1 cellular context compared by ENCODE assay signal in genomic region chr3:156838035-156838434, GRCh38.
TF ChIP-seq lines count a peak whose summit lies in the region.

No MANE protein-coding gene starts in this region.

TF ChIP-seq in HEK293, 187 proteins besides CTCF, POLR2A, EP300 and RAD21 (continued from another document):
- TF ChIP-seq, protein P1, sequence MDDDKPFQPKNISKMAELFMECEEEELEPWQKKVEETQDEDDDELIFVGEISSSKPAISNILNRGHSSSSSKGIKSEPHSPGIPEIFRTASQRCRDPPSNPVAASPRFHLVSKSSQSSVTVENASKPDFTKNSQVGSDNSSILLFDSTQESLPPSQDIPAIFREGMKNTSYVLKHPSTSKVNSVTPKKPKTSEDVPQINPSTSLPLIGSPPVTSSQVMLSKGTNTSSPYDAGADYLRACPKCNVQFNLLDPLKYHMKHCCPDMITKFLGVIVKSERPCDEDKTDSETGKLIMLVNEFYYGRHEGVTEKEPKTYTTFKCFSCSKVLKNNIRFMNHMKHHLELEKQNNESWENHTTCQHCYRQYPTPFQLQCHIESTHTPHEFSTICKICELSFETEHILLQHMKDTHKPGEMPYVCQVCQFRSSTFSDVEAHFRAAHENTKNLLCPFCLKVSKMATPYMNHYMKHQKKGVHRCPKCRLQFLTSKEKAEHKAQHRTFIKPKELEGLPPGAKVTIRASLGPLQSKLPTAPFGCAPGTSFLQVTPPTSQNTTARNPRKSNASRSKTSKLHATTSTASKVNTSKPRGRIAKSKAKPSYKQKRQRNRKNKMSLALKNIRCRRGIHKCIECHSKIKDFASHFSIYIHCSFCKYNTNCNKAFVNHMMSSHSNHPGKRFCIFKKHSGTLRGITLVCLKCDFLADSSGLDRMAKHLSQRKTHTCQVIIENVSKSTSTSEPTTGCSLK (tag by site-specific recombination; IDR thresholded peaks at IDR 0.05), result no peak
- TF ChIP-seq, protein P2, sequence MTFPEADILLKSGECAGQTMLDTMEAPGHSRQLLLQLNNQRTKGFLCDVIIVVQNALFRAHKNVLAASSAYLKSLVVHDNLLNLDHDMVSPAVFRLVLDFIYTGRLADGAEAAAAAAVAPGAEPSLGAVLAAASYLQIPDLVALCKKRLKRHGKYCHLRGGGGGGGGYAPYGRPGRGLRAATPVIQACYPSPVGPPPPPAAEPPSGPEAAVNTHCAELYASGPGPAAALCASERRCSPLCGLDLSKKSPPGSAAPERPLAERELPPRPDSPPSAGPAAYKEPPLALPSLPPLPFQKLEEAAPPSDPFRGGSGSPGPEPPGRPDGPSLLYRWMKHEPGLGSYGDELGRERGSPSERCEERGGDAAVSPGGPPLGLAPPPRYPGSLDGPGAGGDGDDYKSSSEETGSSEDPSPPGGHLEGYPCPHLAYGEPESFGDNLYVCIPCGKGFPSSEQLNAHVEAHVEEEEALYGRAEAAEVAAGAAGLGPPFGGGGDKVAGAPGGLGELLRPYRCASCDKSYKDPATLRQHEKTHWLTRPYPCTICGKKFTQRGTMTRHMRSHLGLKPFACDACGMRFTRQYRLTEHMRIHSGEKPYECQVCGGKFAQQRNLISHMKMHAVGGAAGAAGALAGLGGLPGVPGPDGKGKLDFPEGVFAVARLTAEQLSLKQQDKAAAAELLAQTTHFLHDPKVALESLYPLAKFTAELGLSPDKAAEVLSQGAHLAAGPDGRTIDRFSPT (tag by site-specific recombination; IDR thresholded peaks at IDR 0.05), result no peak
- TF ChIP-seq ZSCAN18 (tag by site-specific recombination; IDR thresholded peaks at IDR 0.05) (no peak), ZBTB6 (tag by site-specific recombination; IDR thresholded peaks at IDR 0.05) (no peak), ZNF501 (tag by site-specific recombination; IDR thresholded peaks at IDR 0.05) (no peak), ZSCAN23 (tag by site-specific recombination; IDR thresholded peaks at IDR 0.05) (no peak), ZBTB49 (tag by site-specific recombination; IDR thresholded peaks at IDR 0.05; ENCODE audit: low read depth) (no peak), ZNF621 (tag by site-specific recombination; IDR thresholded peaks at IDR 0.05) (no peak), SCRT2 (tag by site-specific recombination; IDR thresholded peaks at IDR 0.05) (peak; percentile 65; the same call in 1 of the 2 replicates), SCRT1 (tag by site-specific recombination; IDR thresholded peaks at IDR 0.05; ENCODE audit: borderline replicate concordance) (peak; percentile 11; the same call in 1 of the 2 replicates), KLF16 (tag by site-specific recombination; IDR thresholded peaks at IDR 0.05) (no peak), ZNF24 (tag by site-specific recombination; IDR thresholded peaks at IDR 0.05) (no peak)
- TF ChIP-seq, protein P3, sequence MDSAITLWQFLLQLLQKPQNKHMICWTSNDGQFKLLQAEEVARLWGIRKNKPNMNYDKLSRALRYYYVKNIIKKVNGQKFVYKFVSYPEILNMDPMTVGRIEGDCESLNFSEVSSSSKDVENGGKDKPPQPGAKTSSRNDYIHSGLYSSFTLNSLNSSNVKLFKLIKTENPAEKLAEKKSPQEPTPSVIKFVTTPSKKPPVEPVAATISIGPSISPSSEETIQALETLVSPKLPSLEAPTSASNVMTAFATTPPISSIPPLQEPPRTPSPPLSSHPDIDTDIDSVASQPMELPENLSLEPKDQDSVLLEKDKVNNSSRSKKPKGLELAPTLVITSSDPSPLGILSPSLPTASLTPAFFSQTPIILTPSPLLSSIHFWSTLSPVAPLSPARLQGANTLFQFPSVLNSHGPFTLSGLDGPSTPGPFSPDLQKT (IDR thresholded peaks at IDR 0.05; ENCODE audit: borderline replicate concordance, low read depth, low read length), result no peak
